8 cellular contexts compared by ENCODE assay signal in genomic region chr15:85706779-85707518, GRCh38.
DNase-seq lines count a peak whose midpoint lies in the region; ATAC-seq and TF ChIP-seq lines count a peak whose summit lies in the region.

No MANE protein-coding gene starts in this region.

- H3K27ac ChIP-seq in cardiac muscle cell: peak overlapping the region; percentile 96

- peaks cover 70% of the 10 kb centered on the region for H3K4me1 ChIP-seq in cardiac muscle cell (ENCODE audit: low read depth)

- TF ChIP-seq CTCF in cardiac muscle cell (IDR thresholded peaks at IDR 0.05; ENCODE audit: low read depth, low read length): no peak

- H3K36me3 ChIP-seq in cardiac muscle cell: peaks cover 5% of the 10 kb centered on the region

- H3K4me3 ChIP-seq in cardiac muscle cell: no peak overlapping the region

- H3K9me3 ChIP-seq in cardiac muscle cell (ENCODE audit: low read depth): no peaks in the 10 kb centered on the region

- DNase-seq in activated CD8-positive, alpha-beta memory T cell treated with anti-CD3 and anti-CD28 coated beads, Interleukin-2, amount 50 U/mL, for 4 hours: peak; percentile 32
- DNase-seq in cardiac muscle cell (ENCODE audit: low read depth in 1 of 2, low spot score in 1 of 2) (peak in 1 of 2 donors; percentile 97), SKM-1 treated with dmso at 0.1 percent for 144 hours (lab: John Stamatoyannopoulos, UW; ENCODE audit: unreplicated experiment) (no peak), NCI-H1436 (lab: John Stamatoyannopoulos, UW) (no peak), mesenteric fat pad (ENCODE audit: low spot score) (no peak)
- DNase-seq in stimulated activated CD4-positive, alpha-beta T cell treated with anti-CD3 and anti-CD28 coated beads, Interleukin-4, amount 100 ng/mL, for 24 hours: peak; percentile 50

- H3K27me3 ChIP-seq in cardiac muscle cell: no peaks in the 10 kb centered on the region

- ATAC-seq in GM18867 (IDR thresholded peaks at IDR 0.05; ENCODE audit: unreplicated experiment) (peak; percentile 24), HG03378 (IDR thresholded peaks at IDR 0.05; ENCODE audit: unreplicated experiment) (peak; percentile 26)

Comparison
In these comparisons a context has a peak if more than half of its experiments do, and no peak if none do; other contexts are left out.
1. DNase-seq: peak in activated CD8-positive, alpha-beta memory T cell treated with anti-CD3 and anti-CD28 coated beads, Interleukin-2, amount 50 U/mL, for 4 hours (single experiment) and stimulated activated CD4-positive, alpha-beta T cell treated with anti-CD3 and anti-CD28 coated beads, Interleukin-4, amount 100 ng/mL, for 24 hours (single experiment); none in SKM-1 treated with dmso at 0.1 percent for 144 hours (single experiment), NCI-H1436 (single experiment) and mesenteric fat pad (single experiment).